In genomic region chr17:81927653-81928496, GRCh38 we compare ENCODE assay signal across 8 cellular contexts. TPM values are rescaled to one million over a fixed set of nuclear protein-coding genes. Genes with fewer than 3 reads are reported as not detected.
DNase-seq lines count a peak whose midpoint lies in the region; ATAC-seq and TF ChIP-seq lines count a peak whose summit lies in the region.

Gene MAFG (minus strand): TSS chr17:81927735. CDS start chr17:81923185, 4,550 bp downstream.

- TF ChIP-seq POLR2A in heart left ventricle (IDR thresholded peaks at IDR 0.05) (peak; percentile 27 to 69), upper lobe of left lung (IDR thresholded peaks at IDR 0.05) (peak in 1 of 4 donors; percentile 80)

- H3K4me1 ChIP-seq in adipocyte (ENCODE audit: control insufficient read depth, insufficient read depth, low read length) (peaks cover 27% of the 10 kb centered on the region), heart left ventricle (peaks cover 21 to 51% (median 41%) of the 10 kb centered on the region in 12 donors), upper lobe of left lung (peaks cover 34 to 62% (median 57%) of the 10 kb centered on the region in 4 donors)

- DNase-seq in NCI-H1436 treated with DMSO at 0.1 percent for 48 hours (lab: John Stamatoyannopoulos, UW) (peak; percentile 81), T follicular helper cell (ENCODE audit: low read depth) (peak; percentile 84), adipocyte (ENCODE audit: low read depth) (peak; percentile 98), heart left ventricle (peak; percentile 91 to 96 (median 93)), posterior vena cava (ENCODE audit: low spot score) (peak; percentile 98), upper lobe of left lung (peak; percentile 92 to 99)

- H3K36me3 ChIP-seq in adipocyte (ENCODE audit: control insufficient read depth, insufficient read depth, low read length, severe bottlenecking) (no peaks in the 10 kb centered on the region), heart left ventricle (peaks cover 0 to under 1% (median 0%) of the 10 kb centered on the region in 9 donors), upper lobe of left lung (peaks cover 0 to 1% (median 0%) of the 10 kb centered on the region in 4 donors)

- H3K27ac ChIP-seq in heart left ventricle = peak within 1 kb of the TSS; percentile 86 to 99 (median 95)
- H3K27ac ChIP-seq in upper lobe of left lung = peak within 1 kb of the TSS; percentile 94 to 99 (median 96)

- TF ChIP-seq CTCF in GM12872 (IDR thresholded peaks at IDR 0.05; ENCODE audit: insufficient read depth, low read depth, low read length) = peak; percentile 47; the same call in 2 of the 3 replicates
- TF ChIP-seq CTCF in heart left ventricle (IDR thresholded peaks at IDR 0.05) = peak in 7 of 12 donors; percentile 11 to 51 (median 31)
- peak in 5 of 6 experiments; percentile 23 to 62 (median 39) for TF ChIP-seq CTCF in upper lobe of left lung (IDR thresholded peaks at IDR 0.05)

- intact Hi-C loops in heart left ventricle (cut with DNase I) = loop anchor here in 1 of 10 donors (5.0 kb wide), 1 partner anchor 56 kb away; the partner anchor contains the start of gene ARHGDIA
- intact Hi-C loops in posterior vena cava (cut with DNase I) = no loop called here

- TF ChIP-seq EP300 in upper lobe of left lung (IDR thresholded peaks at IDR 0.05) = no peak

- peak within 1 kb of the TSS; percentile 87 for H3K9ac ChIP-seq in adipocyte (ENCODE audit: low read length)

- H3K27me3 ChIP-seq in adipocyte (replicated peaks; ENCODE audit: control insufficient read depth, insufficient read depth, low read length) (no peaks in the 10 kb centered on the region), heart left ventricle (peaks cover 0 to 14% (median 0%) of the 10 kb centered on the region in 9 donors), upper lobe of left lung (peaks cover 0 to 10% (median 1%) of the 10 kb centered on the region in 4 donors)

- peak; percentile 69 for ATAC-seq in HG02763 (IDR thresholded peaks at IDR 0.05; ENCODE audit: unreplicated experiment)
- ATAC-seq in heart left ventricle = peak; percentile 33 to 70 (median 59)
- peak; percentile 31 to 80 for ATAC-seq in upper lobe of left lung (ENCODE audit: low FRiP score in 2 of 2)

- H3K4me3 ChIP-seq in adipocyte (ENCODE audit: low read length) = peak within 1 kb of the TSS; percentile 85
- H3K4me3 ChIP-seq in heart left ventricle = peak within 1 kb of the TSS; percentile 84 to 98 (median 94)
- peak within 1 kb of the TSS; percentile 76 to 100 (median 100) for H3K4me3 ChIP-seq in upper lobe of left lung

- H3K9me3 ChIP-seq in adipocyte (ENCODE audit: control insufficient read depth, low read length) (no peaks in the 10 kb centered on the region), heart left ventricle (no peaks in the 10 kb centered on the region), upper lobe of left lung (no peaks in the 10 kb centered on the region)

- 0 to 1% (median 1%) methylated on average over 33 to 94 of the region's 94 CpGs for WGBS in heart left ventricle, 4 donors
- 0 to 1% methylated on average over 4 to 37 of the region's 94 CpGs for WGBS in upper lobe of left lung, 2 donors

RNA-seq across cellular contexts. Expression of gene MAFG, which starts in this region (rescaled TPM):
- 10 to 100 TPM; 14.3 to 30.5 (median 18.0) TPM for total RNA-seq in heart left ventricle
- polyA plus RNA-seq in heart left ventricle = 10 to 100 TPM; 10.2 to 23.6 TPM
- total RNA-seq in posterior vena cava = 10 to 100 TPM; 25.0 to 36.2 TPM
- 10 to 100 TPM; 23.0 to 46.4 (median 28.8) TPM for total RNA-seq in upper lobe of left lung

Comparison
In these comparisons a context has a peak if more than half of its experiments do, and no peak if none do; other contexts are left out.
1. Peak in every context shown above with its lines: DNase-seq, ATAC-seq, H3K4me3 ChIP-seq and H3K27ac ChIP-seq.